ENCODE assay signal across 27 cellular contexts in genomic region chrX:149010899-149011224, GRCh38.
"Had no signal": no experiment of that assay in that cellular context is flagged by ENCODE, and none has a peak within 500 bp of the region (broad histone marks: within the 10 kb centered on the region; RNA-seq: fewer than 3 reads in every experiment).

No MANE protein-coding gene starts in this region.

- DNase-seq: activated CD4-positive, alpha-beta T cell treated with anti-CD3 and anti-CD28 coated beads for 36 hours; activated CD4-positive, alpha-beta T cell treated with anti-CD3 and anti-CD28 coated beads, Interleukin-2, amount 10 ng/mL, durations not matched to agents 7 days and 5 days; activated CD4-positive, alpha-beta T cell treated with anti-CD3 and anti-CD28 coated beads, Interleukin-2, amount 50 U/mL, for 48 hours; activated CD8-positive, alpha-beta memory T cell treated with anti-CD3 and anti-CD28 coated beads, Interleukin-2, amount 50 U/mL, for 4 hours; activated gamma-delta T cell treated with Interleukin-2 at 50 U/mL for 16 hours; activated naive CD4-positive, alpha-beta T cell treated with anti-CD3 and anti-CD28 coated beads for 36 hours; activated T-cell treated with anti-CD3 and anti-CD28 coated beads for 4 hours; activated T-cell treated with anti-CD3 and anti-CD28 coated beads, Interleukin-2, amount 50 U/mL, for 4 hours; adrenal gland; caudate nucleus; cerebellar nuclear complex; Kasumi-1; KG1; MG63; MV-4-11; NCI-H1092; NCI-H2081 treated with DMSO at 0.1 percent for 48 hours; NCI-H2171; NCI-H510A; NK-92 treated with Interleukin-12 subunit alpha and Interleukin-12 subunit beta, amount 100 ng/mL, for 24 hours; PC-3; Peyer's patch; RPMI8226; SK-N-SH had no signal

- H3K4me1 ChIP-seq: adrenal gland, Peyer's patch, SJSA1 had no signal

- FAIRE-seq: bronchial epithelial cell, TTC549 had no signal

- H3K9me3 ChIP-seq: adrenal gland, MG63, Peyer's patch, SJSA1, SK-N-SH had no signal

- H3K4me3 ChIP-seq: adrenal gland, MG63, Peyer's patch, SJSA1 had no signal

- H3K27me3 ChIP-seq: MG63, Peyer's patch, SJSA1 had no signal

- H3K27ac ChIP-seq: adrenal gland, Peyer's patch, SJSA1 had no signal

- H3K36me3 ChIP-seq: adrenal gland, MG63, Peyer's patch, SJSA1 had no signal
